In the genomic region with DNA sequence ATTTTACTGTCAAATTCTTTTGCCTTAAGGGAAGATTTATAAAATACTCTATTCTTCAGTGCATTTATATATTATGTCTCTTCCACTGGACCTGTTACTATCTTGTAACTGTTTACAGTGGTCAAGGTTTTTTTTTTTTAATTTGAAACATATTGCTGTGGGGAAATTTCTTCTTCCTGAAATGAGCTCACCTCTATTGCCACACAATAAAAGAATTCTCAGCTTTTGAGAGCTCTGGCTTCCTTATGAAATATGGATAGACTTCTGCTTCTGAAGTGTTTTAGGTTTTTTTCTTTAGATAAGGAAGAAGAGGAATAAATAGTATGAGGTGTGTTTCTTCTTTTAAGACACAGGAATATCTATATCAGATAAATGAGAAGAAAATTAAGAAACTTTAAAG, we compare ENCODE assay signal across 23 cellular contexts. TPM values are rescaled to one million over a fixed set of nuclear protein-coding genes. Genes with fewer than 3 reads are reported as not detected.
DNase-seq lines count a peak whose midpoint lies in the region; ATAC-seq and TF ChIP-seq lines count a peak whose summit lies in the region.
"Had no signal": no experiment of that assay in that cellular context is flagged by ENCODE, and none has a peak within 500 bp of the region (broad histone marks: within the 10 kb centered on the region; RNA-seq: fewer than 3 reads in every experiment).

No MANE protein-coding gene starts in this region.

- no peak overlapping the region for H3K9ac ChIP-seq in Karpas-422 (ENCODE audit: low read length)

- H2AFZ ChIP-seq in Karpas-422 (ENCODE audit: low read length) = no peak overlapping the region

- H4K20me1 ChIP-seq in Karpas-422 (ENCODE audit: insufficient read depth, low read depth, low read length) = no peaks in the 10 kb centered on the region

- H3K4me1 Mint-ChIP-seq in activated T-cell treated with anti-CD3 and anti-CD28 coated beads, Interleukin-2, amount 50 U/mL, for 4 hours (ENCODE audit: low read depth) = peaks cover 11% of the 10 kb centered on the region

- no peak overlapping the region for H3K4me2 ChIP-seq in Karpas-422 (ENCODE audit: low read depth, low read length, poor library complexity, severe bottlenecking)

- H3K4me3 Mint-ChIP-seq in activated T-cell treated with anti-CD3 and anti-CD28 coated beads, Interleukin-2, amount 50 U/mL, for 4 hours = no peak overlapping the region
- H3K4me3 Mint-ChIP-seq: activated B cell treated with CpG ODN at 0.5 μM for 24 hours; CD8-positive, alpha-beta T cell; HFFc6 had no signal

- no peaks in the 10 kb centered on the region for H3K9me2 ChIP-seq in Karpas-422 (replicated peaks; ENCODE audit: insufficient read depth, low read length)

- no peaks in the 10 kb centered on the region for H3K9me3 ChIP-seq in Karpas-422 (ENCODE audit: low read length)
- H3K9me3 ChIP-seq: esophagus squamous epithelium, ovary, SJCRH30, tibial artery had no signal

- peak overlapping the region; percentile 18; the same call in 1 of the 2 replicates for H3K27ac ChIP-seq in Karpas-422 (ENCODE audit: low read length)
- H3K27ac ChIP-seq: esophagus squamous epithelium, ovary, SJCRH30, tibial artery had no signal

- H3K36me3 ChIP-seq in Karpas-422 (ENCODE audit: insufficient read depth, low read length) = peaks cover 42% of the 10 kb centered on the region
- H3K36me3 ChIP-seq: cardiac muscle cell, ovary, SJCRH30 had no signal

- H3K27ac Mint-ChIP-seq in activated naive CD4-positive, alpha-beta T cell treated with anti-CD3 and anti-CD28 coated beads, Interleukin-2, amount 50 U/mL, for 72 hours = no peak overlapping the region
- H3K27ac Mint-ChIP-seq: CD8-positive, alpha-beta T cell; HFFc6 had no signal

- peaks cover 67% of the 10 kb centered on the region for H3K4me1 ChIP-seq in Karpas-422 (ENCODE audit: low read length)
- H3K4me1 ChIP-seq: esophagus squamous epithelium, SJCRH30 had no signal

- no peaks in the 10 kb centered on the region for H3K9me3 Mint-ChIP-seq in activated T-cell treated with anti-CD3 and anti-CD28 coated beads, Interleukin-2, amount 50 U/mL, for 4 hours
- H3K9me3 Mint-ChIP-seq in activated naive CD4-positive, alpha-beta T cell treated with anti-CD3 and anti-CD28 coated beads, Interleukin-2, amount 50 U/mL, for 72 hours = no peaks in the 10 kb centered on the region
- H3K9me3 Mint-ChIP-seq: activated B cell treated with CpG ODN at 0.5 μM for 24 hours; CD8-positive, alpha-beta T cell; HFFc6 had no signal

- peaks cover 91% of the 10 kb centered on the region for H3K79me2 ChIP-seq in Karpas-422 (ENCODE audit: low read length)

- TF ChIP-seq CTCF in cardiac fibroblast (IDR thresholded peaks at IDR 0.05; ENCODE audit: low read depth, low read length) = no peak

- H3K4me3 ChIP-seq in Karpas-422 (ENCODE audit: low read length) (no peak overlapping the region), cardiac fibroblast (replicated peaks in 1 of 2; ENCODE audit: low read depth in 2 of 2, low read length in 2 of 2) (no peak overlapping the region)
- H3K4me3 ChIP-seq: cardiac muscle cell, esophagus squamous epithelium, ovary, SJCRH30, tibial artery had no signal

- DNase-seq in CD1c-positive myeloid dendritic cell (ENCODE audit: extremely low spot score) (peak; percentile 62), Karpas-422 (no peak), cardiac fibroblast (ENCODE audit: low read depth in 2 of 2) (peak; percentile 46 to 66), iris pigment epithelial cell (ENCODE audit: low read depth) (peak; percentile 71)
- no peak for DNase-seq in stimulated activated CD4-positive, alpha-beta T cell treated with anti-CD3 and anti-CD28 coated beads, Interleukin-12 subunit alpha, Interleukin-12 subunit beta, amount 100 ng/mL, for 4 hours
- no peak for DNase-seq in activated T-cell treated with anti-CD3 and anti-CD28 coated beads, Interleukin-2, amount 50 U/mL, for 4 hours
- DNase-seq in activated naive CD4-positive, alpha-beta T cell treated with anti-CD3 and anti-CD28 coated beads, Interleukin-2, amount 50 U/mL, for 72 hours (ENCODE audit: low spot score in 2 of 2) = no peak
- DNase-seq: activated B cell treated with CpG ODN at 0.5 μM for 24 hours; CD8-positive, alpha-beta T cell; DMS53; effector CD4-positive, alpha-beta T cell; esophagus squamous epithelium; HFFc6; islet precursor cell; KBM-7; NCI-H748 treated with DMSO at 0.1 percent for 48 hours; ovary; SJCRH30; stimulated activated naive CD8-positive, alpha-beta T cell treated with anti-CD3 and anti-CD28 coated beads, Interleukin-15, Interleukin-2, amounts not matched to agents 100 U/mL and 50 U/mL, for 24 hours; tibial artery had no signal

- H3K27me3 ChIP-seq in Karpas-422 (ENCODE audit: low read length) = no peaks in the 10 kb centered on the region
- H3K27me3 ChIP-seq: cardiac muscle cell, esophagus squamous epithelium, ovary, SJCRH30, tibial artery had no signal

- ATAC-seq in HG03378 (IDR thresholded peaks at IDR 0.05; ENCODE audit: unreplicated experiment) = no peak
- ATAC-seq in activated T-cell treated with anti-CD3 and anti-CD28 coated beads, Interleukin-2, amount 50 U/mL, for 4 hours = no peak
- no peak for ATAC-seq in activated naive CD4-positive, alpha-beta T cell treated with anti-CD3 and anti-CD28 coated beads, Interleukin-2, amount 50 U/mL, for 72 hours
- ATAC-seq: CD8-positive, alpha-beta T cell; sciatic nerve; stimulated activated naive CD8-positive, alpha-beta T cell treated with anti-CD3 and anti-CD28 coated beads, Interleukin-15, Interleukin-2, amounts not matched to agents 100 U/mL and 50 U/mL, for 24 hours had no signal

- H3K27me3 Mint-ChIP-seq in activated T-cell treated with anti-CD3 and anti-CD28 coated beads, Interleukin-2, amount 50 U/mL, for 4 hours (ENCODE audit: low read depth) = no peaks in the 10 kb centered on the region
- H3K27me3 Mint-ChIP-seq: activated B cell treated with CpG ODN at 0.5 μM for 24 hours had no signal

- peaks cover 22% of the 10 kb centered on the region for H3K36me3 Mint-ChIP-seq in activated T-cell treated with anti-CD3 and anti-CD28 coated beads, Interleukin-2, amount 50 U/mL, for 4 hours (ENCODE audit: insufficient read depth)
- H3K36me3 Mint-ChIP-seq in activated naive CD4-positive, alpha-beta T cell treated with anti-CD3 and anti-CD28 coated beads, Interleukin-2, amount 50 U/mL, for 72 hours = peaks cover 2 to 15% of the 10 kb centered on the region in 2 donors

RNA-seq across cellular contexts. Expression of a gene that starts 7.7 kb away (rescaled TPM):
- total RNA-seq in Karpas-422 (2014; rRNA removed; shearing (Covaris generic); ENCODE audit: low replicate concordance) = 41.8 and 58.7 TPM in 2 replicates
- total RNA-seq in activated T-cell treated with anti-CD3 and anti-CD28 coated beads, Interleukin-2, amount 50 U/mL, for 4 hours = 10 to 100 TPM; 21.5 to 29.8 (median 25.5) TPM
- total RNA-seq in activated naive CD4-positive, alpha-beta T cell treated with anti-CD3 and anti-CD28 coated beads, Interleukin-2, amount 50 U/mL, for 72 hours = 10 to 100 TPM in 1 of 2 donors, 1 to 10 TPM in 1; 6.9 to 20.9 TPM

Comparison
In these comparisons a context has a peak if more than half of its experiments do, and no peak if none do; other contexts are left out.
1. DNase-seq: peak in CD1c-positive myeloid dendritic cell (single experiment), cardiac fibroblast (2 of 2) and iris pigment epithelial cell (single experiment); none in Karpas-422 (single experiment), stimulated activated CD4-positive, alpha-beta T cell treated with anti-CD3 and anti-CD28 coated beads, Interleukin-12 subunit alpha, Interleukin-12 subunit beta, amount 100 ng/mL, for 4 hours (single experiment), activated T-cell treated with anti-CD3 and anti-CD28 coated beads, Interleukin-2, amount 50 U/mL, for 4 hours (single experiment) and activated naive CD4-positive, alpha-beta T cell treated with anti-CD3 and anti-CD28 coated beads, Interleukin-2, amount 50 U/mL, for 72 hours (0 of 2).